Comparison of ENCODE assay signal across 9 cellular contexts in genomic region chr11:65530157-65530496, GRCh38. TPM values are rescaled to one million over a fixed set of nuclear protein-coding genes. Genes with fewer than 3 reads are reported as not detected.
A peak's percentile ranks its signal among the peaks of the same experiment; 100 is the strongest.
DNase-seq lines count a peak whose midpoint lies in the region; ATAC-seq and TF ChIP-seq lines count a peak whose summit lies in the region.
"Had no signal": no experiment of that assay in that cellular context is flagged by ENCODE, and none has a peak within 500 bp of the region (broad histone marks: within the 10 kb centered on the region; RNA-seq: fewer than 3 reads in every experiment).

No MANE protein-coding gene starts in this region.

- H3K27me3 ChIP-seq in mammary epithelial cell (ENCODE audit: insufficient read depth, low read length) (no peaks in the 10 kb centered on the region), Panc1 (ENCODE audit: control insufficient read depth, insufficient read depth, low read length) (no peaks in the 10 kb centered on the region)

- peaks cover 4% of the 10 kb centered on the region for H3K4me1 Mint-ChIP-seq in MCF 10A (ENCODE audit: insufficient read depth, unreplicated experiment)
- peaks cover 47% of the 10 kb centered on the region for H3K4me1 Mint-ChIP-seq in stimulated activated naive CD8-positive, alpha-beta T cell treated with anti-CD3 and anti-CD28 coated beads, Interleukin-15, amount 100 ng/mL, for 72 hours

- H3K27me3 Mint-ChIP-seq in MCF 10A (ENCODE audit: insufficient read depth, unreplicated experiment): no peaks in the 10 kb centered on the region
- H3K27me3 Mint-ChIP-seq in stimulated activated naive CD8-positive, alpha-beta T cell treated with anti-CD3 and anti-CD28 coated beads, Interleukin-15, amount 100 ng/mL, for 72 hours: no peaks in the 10 kb centered on the region

- intact Hi-C loops in mammary epithelial cell (cut with micrococcal nuclease): no loop called here
- intact Hi-C loops in MCF 10A (cut with micrococcal nuclease): no loop called here
- intact Hi-C loops in Panc1 (cut with micrococcal nuclease; ENCODE audit: unreplicated experiment): no loop called here

- H3K9ac ChIP-seq in mammary epithelial cell (ENCODE audit: insufficient read depth, low read length): no peak overlapping the region

- 72% methylated on average over 5 of the region's 5 CpGs for WGBS in mammary epithelial cell (ENCODE audit: low coverage, missing lambda C conversion rate)

- H3K4me3 Mint-ChIP-seq in MCF 10A (ENCODE audit: unreplicated experiment): no peak overlapping the region
- H3K4me3 Mint-ChIP-seq in stimulated activated naive CD8-positive, alpha-beta T cell treated with anti-CD3 and anti-CD28 coated beads, Interleukin-15, amount 100 ng/mL, for 72 hours: no peak overlapping the region

- peaks cover 30% of the 10 kb centered on the region for H3K36me3 ChIP-seq in mammary epithelial cell (ENCODE audit: insufficient read depth, low read length)
- peaks cover 6% of the 10 kb centered on the region; the same call in 1 of the 2 replicates for H3K36me3 ChIP-seq in Panc1 (ENCODE audit: control insufficient read depth, insufficient read depth, low read length)

- peaks cover 21% of the 10 kb centered on the region for H3K79me2 ChIP-seq in mammary epithelial cell (ENCODE audit: insufficient read depth, low read length)

- no peak overlapping the region for H3K27ac Mint-ChIP-seq in MCF 10A (ENCODE audit: low read depth, unreplicated experiment)
- H3K27ac Mint-ChIP-seq in stimulated activated naive CD8-positive, alpha-beta T cell treated with anti-CD3 and anti-CD28 coated beads, Interleukin-15, amount 100 ng/mL, for 72 hours: peak overlapping the region; percentile 5 to 48

- H3K9me3 ChIP-seq in mammary epithelial cell (replicated peaks; ENCODE audit: insufficient read depth, low read length): no peaks in the 10 kb centered on the region
- no peaks in the 10 kb centered on the region for H3K9me3 ChIP-seq in Panc1 (ENCODE audit: control insufficient read depth, insufficient read depth, low read depth, low read length)

- no peak overlapping the region for H3K4me2 ChIP-seq in mammary epithelial cell (ENCODE audit: insufficient read depth, low read depth, low read length)

- no peak for DNase-seq in mammary epithelial cell
- DNase-seq in MCF 10A (ENCODE audit: unreplicated experiment): no peak
- DNase-seq in Panc1 (ENCODE audit: low read depth, low spot score): no peak
- DNase-seq in epithelial cell of esophagus (ENCODE audit: low read depth): no peak
- DNase-seq in stimulated activated naive CD8-positive, alpha-beta T cell treated with anti-CD3 and anti-CD28 coated beads, Interleukin-15, amount 100 ng/mL, for 72 hours: no peak
- DNase-seq in mucosa of gallbladder (ENCODE audit: low spot score): no peak
- no peak for DNase-seq in DMS79 treated with DMSO at 0.1 percent for 48 hours (lab: John Stamatoyannopoulos, UW)
- no peak for DNase-seq in C1 segment of cervical spinal cord (lab: John Stamatoyannopoulos, UW)

- no peak overlapping the region for H2AFZ ChIP-seq in mammary epithelial cell (ENCODE audit: low read depth, low read length)

- H3K9me3 Mint-ChIP-seq in MCF 10A (ENCODE audit: unreplicated experiment): no peaks in the 10 kb centered on the region
- no peaks in the 10 kb centered on the region for H3K9me3 Mint-ChIP-seq in stimulated activated naive CD8-positive, alpha-beta T cell treated with anti-CD3 and anti-CD28 coated beads, Interleukin-15, amount 100 ng/mL, for 72 hours

- ATAC-seq in Panc1: peak; percentile 51; the same call in 1 of the 2 replicates
- ATAC-seq in stimulated activated naive CD8-positive, alpha-beta T cell treated with anti-CD3 and anti-CD28 coated beads, Interleukin-15, amount 100 ng/mL, for 72 hours: peak; percentile 82

- BruUV-seq in mammary epithelial cell (replicated peaks; lab: Mats Ljungman, UMichigan): no TSS peak
- BruUV-seq in MCF 10A (replicated peaks; lab: Mats Ljungman, UMichigan): no TSS peak
- BruUV-seq in Panc1 (replicated peaks; lab: Mats Ljungman, UMichigan): no TSS peak

- CTCF ChIA-PET in mammary epithelial cell (lab: Charles Lee; ENCODE audit: low non-redundant PET): no interaction called here
- CTCF ChIA-PET in MCF 10A (lab: Yijun Ruan, JAX): interaction anchor here (0.6 to 3.9 kb wide), 4 partner anchors 10 to 240 kb away, joined by 4 to 26 read pairs (median 6); partner anchors contain the start of gene FAM89B
- CTCF ChIA-PET in Panc1 (lab: Charles Lee): interaction anchor here (0.6 kb wide), 1 partner anchor 22 kb away, joined by 3 read pairs; no protein-coding TSS in a partner anchor

- H3K4me3 ChIP-seq in mammary epithelial cell (replicated peaks in 1 of 3; ENCODE audit: insufficient read depth in 1 of 3, low read depth in 2 of 3, low read length in 3 of 3) (no peak overlapping the region), Panc1 (ENCODE audit: low read depth in 2 of 2, low read length in 2 of 2) (no peak overlapping the region), epithelial cell of esophagus (ENCODE audit: low read length) (no peak overlapping the region)
- H3K4me3 ChIP-seq: lung had no signal

- H3K4me1 ChIP-seq in mammary epithelial cell (ENCODE audit: insufficient read depth, low read length): peaks cover 8% of the 10 kb centered on the region
- peaks cover 5% of the 10 kb centered on the region; the same call in 1 of the 2 replicates for H3K4me1 ChIP-seq in Panc1 (ENCODE audit: control insufficient read depth, insufficient read depth, low read length)

- no peak overlapping the region for H3K27ac ChIP-seq in mammary epithelial cell (ENCODE audit: insufficient read depth, low read depth, low read length)
- no peak overlapping the region; the same call in 1 of the 2 replicates for H3K27ac ChIP-seq in Panc1 (ENCODE audit: low read length)

- dilution Hi-C loops in mammary epithelial cell (cut with HindIII; ENCODE audit: low sequenced_read_pairs): no loop called here

- POLR2A ChIA-PET in MCF 10A (lab: Yijun Ruan, JAX) (interaction anchor here (0.6 kb wide), 1 partner anchor 179 kb away, joined by 3 read pairs; no protein-coding TSS in a partner anchor), Panc1 (lab: Charles Lee) (no interaction called here)

- TF ChIP-seq CTCF in mammary epithelial cell (conservative IDR thresholded peaks at IDR 0.05 in 1 of 2, IDR thresholded peaks at IDR 0.05 in 1 of 2; ENCODE audit: extremely low read depth in 1 of 2, insufficient read depth in 1 of 2, low read depth in 1 of 2, low read length in 2 of 2) (peak; percentile 39 to 43), MCF 10A (IDR thresholded peaks at IDR 0.05; ENCODE audit: unreplicated experiment) (no peak), Panc1 (IDR thresholded peaks at IDR 0.05) (no peak; the same call in 1 of the 2 replicates), epithelial cell of esophagus (IDR thresholded peaks at IDR 0.05; ENCODE audit: insufficient read depth, low read depth, low read length, missing control alignments) (peak; percentile 32)

- H3K36me3 Mint-ChIP-seq in MCF 10A (ENCODE audit: insufficient read depth, unreplicated experiment): peaks cover 52% of the 10 kb centered on the region

- in situ Hi-C loops in mammary epithelial cell (cut with MboI; ENCODE audit: low sequenced_read_pairs in 2 of 2): no loop called here
- in situ Hi-C loops in Panc1 (cut with HindIII; ENCODE audit: low pct_unique_long_range_greater_than_20kb, low sequenced_read_pairs): no loop called here

- no peaks in the 10 kb centered on the region for H4K20me1 ChIP-seq in mammary epithelial cell (ENCODE audit: insufficient read depth, low read length)

RNA-seq across cellular contexts. Expression of gene SCYL1, which starts 5.2 kb away (rescaled TPM):
- total RNA-seq in mammary epithelial cell (10 to 100 TPM; 66.0 to 75.0 TPM), MCF 10A (2022) (70.9 and 75.5 TPM in 2 replicates), Panc1 (2021; ENCODE audit: unreplicated experiment) (117 TPM), mucosa of gallbladder (90.1 TPM)
- 64.8 TPM for polyA plus RNA-seq in mammary epithelial cell
- polyA minus RNA-seq in mammary epithelial cell: 45.1 TPM
- polyA plus RNA-seq in Panc1 (2012; ENCODE audit: insufficient read length): 172 TPM

RNA-seq across cellular contexts. Expression of gene LTBP3, which starts 28.0 kb away (rescaled TPM):
- total RNA-seq in mammary epithelial cell (10 to 100 TPM; 21.0 to 42.5 TPM), MCF 10A (2022) (10.6 and 11.0 TPM in 2 replicates), Panc1 (2021; ENCODE audit: unreplicated experiment) (133 TPM), mucosa of gallbladder (257 TPM)
- polyA plus RNA-seq in mammary epithelial cell: 46.5 TPM
- polyA minus RNA-seq in mammary epithelial cell: 38.3 TPM
- 275 TPM for polyA plus RNA-seq in Panc1 (2012; ENCODE audit: insufficient read length)

RNA-seq across cellular contexts. Expression of gene MALAT1, which starts 31.3 kb away (rescaled TPM):
- total RNA-seq in mammary epithelial cell (over 10,000 TPM in 1 of 2 donors, 1,000 to 10,000 TPM in 1; 9,320 to 20,636 TPM), MCF 10A (2022) (10,851 and 12,068 TPM in 2 replicates), Panc1 (2021; ENCODE audit: unreplicated experiment) (13,645 TPM), mucosa of gallbladder (9,267 TPM)
- polyA plus RNA-seq in mammary epithelial cell: 211 TPM
- polyA minus RNA-seq in mammary epithelial cell: 7,117 TPM
- polyA plus RNA-seq in Panc1 (2012; ENCODE audit: insufficient read length): 690 TPM

RNA-seq across cellular contexts. Expression of gene ZNRD2, which starts 40.1 kb away (rescaled TPM):
- total RNA-seq in mammary epithelial cell (10 to 100 TPM; 35.2 to 52.8 TPM), MCF 10A (2022) (65.4 and 68.5 TPM in 2 replicates), Panc1 (2021; ENCODE audit: unreplicated experiment) (61.2 TPM), mucosa of gallbladder (30.0 TPM)
- polyA plus RNA-seq in mammary epithelial cell: 60.2 TPM
- 6.7 TPM for polyA minus RNA-seq in mammary epithelial cell
- 138 TPM for polyA plus RNA-seq in Panc1 (2012; ENCODE audit: insufficient read length)

RNA-seq across cellular contexts. Expression of gene FAM89B, which starts 42.2 kb away (rescaled TPM):
- total RNA-seq in mammary epithelial cell: 10 to 100 TPM; 21.2 to 35.1 TPM
- polyA plus RNA-seq in mammary epithelial cell: 26.0 TPM
- polyA minus RNA-seq in mammary epithelial cell: 27.4 TPM
- total RNA-seq in MCF 10A (2022): 16.7 and 21.6 TPM in 2 replicates
- total RNA-seq in Panc1 (2021; ENCODE audit: unreplicated experiment): 102 TPM
- polyA plus RNA-seq in Panc1 (2012; ENCODE audit: insufficient read length): 151 TPM
- 68.2 TPM for total RNA-seq in mucosa of gallbladder

Comparison
In these comparisons a context has a peak if more than half of its experiments do, and no peak if none do; other contexts are left out.
1. CTCF ChIP-seq: peak in mammary epithelial cell (2 of 2) and epithelial cell of esophagus (single experiment); none in MCF 10A (single experiment) and Panc1 (single experiment).